1 cellular context compared by ENCODE assay signal in the genomic region with DNA sequence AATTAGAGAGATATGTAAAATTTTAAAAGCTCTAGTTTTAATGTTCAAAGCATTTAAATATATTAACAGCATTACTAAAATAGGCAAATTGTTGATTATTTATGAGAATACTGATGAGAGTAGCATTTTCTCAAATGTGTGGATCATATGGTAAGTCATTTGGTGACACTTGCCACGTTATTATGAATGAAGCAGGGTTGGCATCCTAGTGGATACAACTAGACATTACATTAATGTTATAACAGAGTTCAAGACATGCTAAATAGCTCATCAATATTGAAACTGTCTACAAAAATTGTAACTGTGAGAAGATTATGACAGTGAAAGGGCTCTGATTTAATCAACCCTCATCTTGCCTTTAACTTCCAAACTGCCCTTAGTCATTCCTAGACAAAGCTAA.
TF ChIP-seq lines count a peak whose summit lies in the region.

No MANE protein-coding gene starts in this region.

TF ChIP-seq in GM12878, 131 proteins besides CTCF, POLR2A, EP300 and RAD21:
- no peak for TF ChIP-seq ZNF207 (IDR thresholded peaks at IDR 0.05; ENCODE audit: borderline replicate concordance)
- TF ChIP-seq HCFC1 (IDR thresholded peaks at IDR 0.05; ENCODE audit: low read length), result no peak
- TF ChIP-seq, protein P1, sequence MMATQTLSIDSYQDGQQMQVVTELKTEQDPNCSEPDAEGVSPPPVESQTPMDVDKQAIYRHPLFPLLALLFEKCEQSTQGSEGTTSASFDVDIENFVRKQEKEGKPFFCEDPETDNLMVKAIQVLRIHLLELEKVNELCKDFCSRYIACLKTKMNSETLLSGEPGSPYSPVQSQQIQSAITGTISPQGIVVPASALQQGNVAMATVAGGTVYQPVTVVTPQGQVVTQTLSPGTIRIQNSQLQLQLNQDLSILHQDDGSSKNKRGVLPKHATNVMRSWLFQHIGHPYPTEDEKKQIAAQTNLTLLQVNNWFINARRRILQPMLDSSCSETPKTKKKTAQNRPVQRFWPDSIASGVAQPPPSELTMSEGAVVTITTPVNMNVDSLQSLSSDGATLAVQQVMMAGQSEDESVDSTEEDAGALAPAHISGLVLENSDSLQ (IDR thresholded peaks at IDR 0.05), result no peak
- no peak for TF ChIP-seq MEF2B (IDR thresholded peaks at IDR 0.05; ENCODE audit: partially characterized antibody, poor library complexity, severe bottlenecking)
- TF ChIP-seq JUND (IDR thresholded peaks at IDR 0.05; ENCODE audit: low read depth, low read length), result no peak
- TF ChIP-seq FOXM1 (IDR thresholded peaks at IDR 0.05; ENCODE audit: low read depth, low read length), result no peak
- no peak for TF ChIP-seq KLF5 (IDR thresholded peaks at IDR 0.05; ENCODE audit: partially characterized antibody)
- TF ChIP-seq LARP7 (IDR thresholded peaks at IDR 0.05), result no peak
- TF ChIP-seq TAF1 (IDR thresholded peaks at IDR 0.05; ENCODE audit: borderline replicate concordance, low read depth, low read length), result no peak
- TF ChIP-seq PAX5 (IDR thresholded peaks at IDR 0.05; ENCODE audit: borderline replicate concordance, low read depth, low read length), result no peak
- no peak for TF ChIP-seq CHD4 (IDR thresholded peaks at IDR 0.05)
- no peak for TF ChIP-seq TCF7 (IDR thresholded peaks at IDR 0.05; ENCODE audit: borderline replicate concordance)
- TF ChIP-seq ZNF622 (IDR thresholded peaks at IDR 0.05), result no peak
- TF ChIP-seq, protein P2, sequence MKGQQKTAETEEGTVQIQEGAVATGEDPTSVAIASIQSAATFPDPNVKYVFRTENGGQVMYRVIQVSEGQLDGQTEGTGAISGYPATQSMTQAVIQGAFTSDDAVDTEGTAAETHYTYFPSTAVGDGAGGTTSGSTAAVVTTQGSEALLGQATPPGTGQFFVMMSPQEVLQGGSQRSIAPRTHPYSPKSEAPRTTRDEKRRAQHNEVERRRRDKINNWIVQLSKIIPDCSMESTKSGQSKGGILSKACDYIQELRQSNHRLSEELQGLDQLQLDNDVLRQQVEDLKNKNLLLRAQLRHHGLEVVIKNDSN (IDR thresholded peaks at IDR 0.05; ENCODE audit: borderline replicate concordance, extremely low read length, insufficient read depth, low read depth, low read length), result no peak
- TF ChIP-seq, protein P3, sequence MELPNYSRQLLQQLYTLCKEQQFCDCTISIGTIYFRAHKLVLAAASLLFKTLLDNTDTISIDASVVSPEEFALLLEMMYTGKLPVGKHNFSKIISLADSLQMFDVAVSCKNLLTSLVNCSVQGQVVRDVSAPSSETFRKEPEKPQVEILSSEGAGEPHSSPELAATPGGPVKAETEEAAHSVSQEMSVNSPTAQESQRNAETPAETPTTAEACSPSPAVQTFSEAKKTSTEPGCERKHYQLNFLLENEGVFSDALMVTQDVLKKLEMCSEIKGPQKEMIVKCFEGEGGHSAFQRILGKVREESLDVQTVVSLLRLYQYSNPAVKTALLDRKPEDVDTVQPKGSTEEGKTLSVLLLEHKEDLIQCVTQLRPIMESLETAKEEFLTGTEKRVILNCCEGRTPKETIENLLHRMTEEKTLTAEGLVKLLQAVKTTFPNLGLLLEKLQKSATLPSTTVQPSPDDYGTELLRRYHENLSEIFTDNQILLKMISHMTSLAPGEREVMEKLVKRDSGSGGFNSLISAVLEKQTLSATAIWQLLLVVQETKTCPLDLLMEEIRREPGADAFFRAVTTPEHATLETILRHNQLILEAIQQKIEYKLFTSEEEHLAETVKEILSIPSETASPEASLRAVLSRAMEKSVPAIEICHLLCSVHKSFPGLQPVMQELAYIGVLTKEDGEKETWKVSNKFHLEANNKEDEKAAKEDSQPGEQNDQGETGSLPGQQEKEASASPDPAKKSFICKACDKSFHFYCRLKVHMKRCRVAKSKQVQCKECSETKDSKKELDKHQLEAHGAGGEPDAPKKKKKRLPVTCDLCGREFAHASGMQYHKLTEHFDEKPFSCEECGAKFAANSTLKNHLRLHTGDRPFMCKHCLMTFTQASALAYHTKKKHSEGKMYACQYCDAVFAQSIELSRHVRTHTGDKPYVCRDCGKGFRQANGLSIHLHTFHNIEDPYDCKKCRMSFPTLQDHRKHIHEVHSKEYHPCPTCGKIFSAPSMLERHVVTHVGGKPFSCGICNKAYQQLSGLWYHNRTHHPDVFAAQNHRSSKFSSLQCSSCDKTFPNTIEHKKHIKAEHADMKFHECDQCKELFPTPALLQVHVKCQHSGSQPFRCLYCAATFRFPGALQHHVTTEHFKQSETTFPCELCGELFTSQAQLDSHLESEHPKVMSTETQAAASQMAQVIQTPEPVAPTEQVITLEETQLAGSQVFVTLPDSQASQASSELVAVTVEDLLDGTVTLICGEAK (IDR thresholded peaks at IDR 0.05; ENCODE audit: borderline replicate concordance), result no peak
- no peak for TF ChIP-seq SPI1 (IDR thresholded peaks at IDR 0.05; ENCODE audit: borderline replicate concordance, insufficient read depth, low read depth, low read length)
- no peak for TF ChIP-seq BHLHE40 (IDR thresholded peaks at IDR 0.05; ENCODE audit: borderline replicate concordance in 1 of 2, low read depth in 2 of 2, low read length in 1 of 2)
TF ChIP-seq in GM12878: peak in this region for 0.
